9 cellular contexts compared by ENCODE assay signal in the genomic region with DNA sequence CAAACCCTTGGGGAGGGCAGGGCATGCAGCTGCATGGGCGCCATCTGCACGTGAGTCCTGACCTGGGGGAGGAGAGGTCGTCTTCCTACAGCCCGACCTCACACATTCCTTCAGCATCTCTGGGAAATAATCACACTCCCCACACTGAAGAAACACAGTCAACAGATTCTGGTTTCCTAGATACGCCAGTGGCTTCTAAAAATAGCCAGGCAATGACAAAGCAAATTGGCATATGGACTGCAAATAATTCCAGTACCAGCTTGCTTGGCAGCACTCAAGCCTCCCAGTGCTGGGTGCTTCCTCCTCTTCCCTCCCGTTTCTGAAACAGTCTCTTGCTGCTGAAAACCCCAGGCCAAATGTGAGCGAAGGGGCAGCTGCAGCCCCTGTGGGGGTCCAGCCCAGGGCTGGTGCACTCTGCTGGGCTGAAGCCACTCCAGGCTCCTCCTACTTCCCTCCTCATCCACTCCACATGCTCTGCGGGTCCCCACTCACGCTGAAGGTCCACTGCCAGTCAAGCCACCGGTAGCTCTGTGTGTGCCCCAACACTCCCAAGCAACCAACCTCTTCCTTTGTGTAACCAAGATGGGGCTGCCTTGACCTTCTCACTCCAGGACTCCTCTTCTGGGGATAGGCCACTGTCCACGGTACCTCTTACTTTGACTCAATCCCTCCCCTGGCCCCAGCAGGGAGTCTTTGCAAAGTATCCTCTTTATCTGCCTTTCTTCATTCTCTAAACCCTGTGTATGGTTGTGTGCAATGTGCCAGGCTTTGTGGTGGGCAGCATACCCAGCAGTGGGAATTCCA.
DNase-seq lines count a peak whose midpoint lies in the region; ATAC-seq and TF ChIP-seq lines count a peak whose summit lies in the region.
"Had no signal": no experiment of that assay in that cellular context is flagged by ENCODE, and none has a peak within 500 bp of the region (broad histone marks: within the 10 kb centered on the region; RNA-seq: fewer than 3 reads in every experiment).

No MANE protein-coding gene starts in this region.

- TF ChIP-seq CTCF in AG09309 (IDR thresholded peaks at IDR 0.05; ENCODE audit: control insufficient read depth, insufficient read depth, low read depth, low read length, missing control alignments) (no peak), mammary epithelial cell (conservative IDR thresholded peaks at IDR 0.05 in 1 of 2, IDR thresholded peaks at IDR 0.05 in 1 of 2; ENCODE audit: extremely low read depth in 1 of 2, insufficient read depth in 1 of 2, low read depth in 1 of 2, low read length in 2 of 2) (no peak)

- H3K79me2 ChIP-seq in mammary epithelial cell (ENCODE audit: insufficient read depth, low read length): no peaks in the 10 kb centered on the region

- H3K9me3 ChIP-seq in mammary epithelial cell (replicated peaks; ENCODE audit: insufficient read depth, low read length): no peaks in the 10 kb centered on the region

- dilution Hi-C loops in mammary epithelial cell (cut with HindIII; ENCODE audit: low sequenced_read_pairs): no loop called here

- H3K4me2 ChIP-seq in mammary epithelial cell (ENCODE audit: insufficient read depth, low read depth, low read length): no peak overlapping the region

- H3K36me3 ChIP-seq in mammary epithelial cell (ENCODE audit: insufficient read depth, low read length): no peaks in the 10 kb centered on the region

- H3K27me3 ChIP-seq in mammary epithelial cell (ENCODE audit: insufficient read depth, low read length): no peaks in the 10 kb centered on the region

- WGBS in mammary epithelial cell (ENCODE audit: low coverage, missing lambda C conversion rate): 53% methylated on average over 6 of the region's 11 CpGs

- in situ Hi-C loops in mammary epithelial cell (cut with MboI; ENCODE audit: low sequenced_read_pairs in 2 of 2): no loop called here

- no peak overlapping the region for H3K27ac ChIP-seq in mammary epithelial cell (ENCODE audit: insufficient read depth, low read depth, low read length)

- H3K4me3 ChIP-seq in AG09309 (ENCODE audit: control insufficient read depth, low read depth, low read length) (no peak overlapping the region), mammary epithelial cell (replicated peaks in 1 of 3; ENCODE audit: insufficient read depth in 1 of 3, low read depth in 2 of 3, low read length in 3 of 3) (no peak overlapping the region)

- ATAC-seq in GM19397 (IDR thresholded peaks at IDR 0.05; ENCODE audit: unreplicated experiment): no peak
- ATAC-seq in GM18502 (IDR thresholded peaks at IDR 0.05; ENCODE audit: poor library complexity, unreplicated experiment): no peak
- ATAC-seq in GM21786 (IDR thresholded peaks at IDR 0.05; ENCODE audit: unreplicated experiment): no peak

- H3K4me1 ChIP-seq in mammary epithelial cell (ENCODE audit: insufficient read depth, low read length): peaks cover 7% of the 10 kb centered on the region

- no peak overlapping the region for H2AFZ ChIP-seq in mammary epithelial cell (ENCODE audit: low read depth, low read length)

- DNase-seq in AG09309 (ENCODE audit: low read depth): peak; percentile 7
- peak; percentile 56 for DNase-seq in NCI-H1436 (lab: John Stamatoyannopoulos, UW)
- peak; percentile 63 for DNase-seq in mammary epithelial cell
- peak; percentile 59 for DNase-seq in medulla oblongata (ENCODE audit: extremely low spot score)
- no peak for DNase-seq in cortex of kidney (lab: John Stamatoyannopoulos, UW)
- DNase-seq: activated CD4-positive, CD25-positive, alpha-beta regulatory T cell treated with anti-CD3 and anti-CD28 coated beads, Interleukin-2, amount 50 U/mL, for 72 hours had no signal

- CTCF ChIA-PET in mammary epithelial cell (lab: Charles Lee; ENCODE audit: low non-redundant PET): interaction anchor here (0.8 kb wide), 1 partner anchor 449 kb away, joined by 4 read pairs; no protein-coding TSS in a partner anchor

- intact Hi-C loops in mammary epithelial cell (cut with micrococcal nuclease): no loop called here

- H3K9ac ChIP-seq in mammary epithelial cell (ENCODE audit: insufficient read depth, low read length): no peak overlapping the region

- no TSS peak for BruUV-seq in mammary epithelial cell (replicated peaks; lab: Mats Ljungman, UMichigan)

- H4K20me1 ChIP-seq in mammary epithelial cell (ENCODE audit: insufficient read depth, low read length): no peaks in the 10 kb centered on the region
